In genomic region chr18:9988665-9989064, GRCh38 we compare ENCODE assay signal across 14 cellular contexts.
A peak's percentile ranks its signal among the peaks of the same experiment; 100 is the strongest.
DNase-seq lines count a peak whose midpoint lies in the region; ATAC-seq and TF ChIP-seq lines count a peak whose summit lies in the region.
"Had no signal": no experiment of that assay in that cellular context is flagged by ENCODE, and none has a peak within 500 bp of the region (broad histone marks: within the 10 kb centered on the region; RNA-seq: fewer than 3 reads in every experiment).

No MANE protein-coding gene starts in this region.

- no peak overlapping the region for H4K8ac ChIP-seq in neuronal stem cell (ENCODE audit: low read depth, low read length)

- no peak overlapping the region for H2AK5ac ChIP-seq in neuronal stem cell (ENCODE audit: low read depth, low read length)

- no peak overlapping the region for H3K4me3 Mint-ChIP-seq in MCF 10A (ENCODE audit: unreplicated experiment)
- H3K4me3 Mint-ChIP-seq: CD4-positive, alpha-beta memory T cell had no signal

- H3K4me3 ChIP-seq in breast epithelium (no peak overlapping the region), liver (ENCODE audit: low read depth in 1 of 3, low read length in 3 of 3) (no peak overlapping the region), neuronal stem cell (ENCODE audit: low read length in 2 of 2) (no peak overlapping the region)
- H3K4me3 ChIP-seq: PC-9 had no signal

- H3K23ac ChIP-seq in neuronal stem cell (ENCODE audit: low read depth, low read length, poor library complexity), result peak overlapping the region; percentile 13

- H3K27me3 ChIP-seq in breast epithelium (no peaks in the 10 kb centered on the region), liver (ENCODE audit: control insufficient read depth in 4 of 4, insufficient read depth in 4 of 4, low read length in 3 of 4) (no peaks in the 10 kb centered on the region), neuronal stem cell (ENCODE audit: control insufficient read depth in 3 of 3, insufficient read depth in 3 of 3, low read depth in 1 of 3, low read length in 3 of 3) (no peaks in the 10 kb centered on the region)
- H3K27me3 ChIP-seq: BE2C had no signal

- POLR2A ChIA-PET in MCF 10A (lab: Yijun Ruan, JAX), result interaction anchor here (0.8 kb wide), 1 partner anchor 10 kb away, joined by 4 read pairs; no protein-coding TSS in a partner anchor

- no peak overlapping the region for H2BK12ac ChIP-seq in neuronal stem cell (ENCODE audit: low read length)

- peak overlapping the region; percentile 79 to 83 for H3K27ac ChIP-seq in breast epithelium
- H3K27ac ChIP-seq in liver (ENCODE audit: low read depth in 1 of 2, low read length in 2 of 2), result no peak overlapping the region
- H3K27ac ChIP-seq in neuronal stem cell (replicated peaks; ENCODE audit: low read length), result no peak overlapping the region
- H3K27ac ChIP-seq: PC-9 had no signal

- CTCF ChIA-PET in MCF 10A (lab: Yijun Ruan, JAX), result interaction anchor here (1.1 kb wide), 1 partner anchor 18 kb away, joined by 5 read pairs; no protein-coding TSS in a partner anchor

- H3K4me1 ChIP-seq in breast epithelium (no peaks in the 10 kb centered on the region), liver (ENCODE audit: control insufficient read depth in 4 of 4, insufficient read depth in 4 of 4, low read length in 3 of 4) (peaks cover 0 to 5% (median 2%) of the 10 kb centered on the region in 4 donors), neuronal stem cell (ENCODE audit: control insufficient read depth in 2 of 2, insufficient read depth in 1 of 2, low read depth in 1 of 2, low read length in 2 of 2) (peaks cover 12% of the 10 kb centered on the region in 2 donors)
- H3K4me1 ChIP-seq: BE2C had no signal

- WGBS in liver, result 46% methylated on average over 9 of the region's 9 CpGs
- no CpG with 5 or more reads among the region's 9 CpGs for WGBS in neuronal stem cell (ENCODE audit: extremely low coverage in 2 of 2, insufficient read length in 2 of 2, insufficient replicate concordance in 1 of 2), 2 donors

- no peak for DNase-seq in breast epithelium (ENCODE audit: low spot score in 2 of 2)
- DNase-seq in MCF 10A (ENCODE audit: unreplicated experiment), result no peak
- no peak for DNase-seq in neuronal stem cell (ENCODE audit: low spot score)
- DNase-seq in NCI-H1436 (lab: John Stamatoyannopoulos, UW), result no peak
- DNase-seq: BE2C; CD4-positive, alpha-beta memory T cell; GF-D8; GOT3; NCI-H1436 treated with DMSO at 0.1 percent for 48 hours; NCI-H2171; PC-9 had no signal

- no peak for ATAC-seq in HG03097 (IDR thresholded peaks at IDR 0.05; ENCODE audit: low FRiP score, unreplicated experiment)
- no peak for ATAC-seq in GM18858 (IDR thresholded peaks at IDR 0.05; ENCODE audit: unreplicated experiment)

- no peak overlapping the region for H2BK5ac ChIP-seq in neuronal stem cell (ENCODE audit: low read length)

- H3K36me3 Mint-ChIP-seq in MCF 10A (ENCODE audit: insufficient read depth, unreplicated experiment), result no peaks in the 10 kb centered on the region
- H3K36me3 Mint-ChIP-seq: CD4-positive, alpha-beta memory T cell had no signal

- no peak overlapping the region for H3K4me2 ChIP-seq in neuronal stem cell (ENCODE audit: insufficient read depth, low read length, poor library complexity, severe bottlenecking)
- H3K4me2 ChIP-seq: PC-9 had no signal

- H3K9ac ChIP-seq in liver (ENCODE audit: low read depth in 1 of 2, low read length in 2 of 2) (no peak overlapping the region), neuronal stem cell (ENCODE audit: low read depth, low read length, poor library complexity) (peak overlapping the region; percentile 46)

- H3K27me3 Mint-ChIP-seq in MCF 10A (ENCODE audit: insufficient read depth, unreplicated experiment), result peaks cover 17% of the 10 kb centered on the region

- no peaks in the 10 kb centered on the region for H3K36me3 ChIP-seq in breast epithelium
- H3K36me3 ChIP-seq in liver (ENCODE audit: control insufficient read depth in 4 of 4, insufficient read depth in 3 of 4, low read depth in 1 of 4, low read length in 3 of 4), result no peaks in the 10 kb centered on the region
- no peaks in the 10 kb centered on the region for H3K36me3 ChIP-seq in neuronal stem cell (replicated peaks in 1 of 2; ENCODE audit: control insufficient read depth in 2 of 2, insufficient read depth in 2 of 2, low read length in 2 of 2)
- H3K36me3 ChIP-seq: BE2C had no signal

- TF ChIP-seq RAD21 in liver (IDR thresholded peaks at IDR 0.05), result no peak

- no peak for TF ChIP-seq POLR2A in breast epithelium (IDR thresholded peaks at IDR 0.05)

- BruUV-seq in MCF 10A (replicated peaks; lab: Mats Ljungman, UMichigan), result no TSS peak

- H3K14ac ChIP-seq in neuronal stem cell (ENCODE audit: low read length), result no peak overlapping the region

- intact Hi-C loops in breast epithelium (cut with DNase I; ENCODE audit: low total_unique reads) (no loop called here), MCF 10A (cut with micrococcal nuclease) (no loop called here)

- no peaks in the 10 kb centered on the region for H3K79me1 ChIP-seq in neuronal stem cell (ENCODE audit: low read depth, low read length)

- no peaks in the 10 kb centered on the region for H3K4me1 Mint-ChIP-seq in MCF 10A (ENCODE audit: insufficient read depth, unreplicated experiment)
- H3K4me1 Mint-ChIP-seq: CD4-positive, alpha-beta memory T cell had no signal

- no peak overlapping the region for H2BK120ac ChIP-seq in neuronal stem cell (ENCODE audit: low read depth, low read length)

- H2AFZ ChIP-seq in neuronal stem cell (ENCODE audit: low read length), result peak overlapping the region; percentile 48
- H2AFZ ChIP-seq: PC-9 had no signal

- TF ChIP-seq CTCF in breast epithelium (IDR thresholded peaks at IDR 0.05), result no peak
- no peak for TF ChIP-seq CTCF in MCF 10A (IDR thresholded peaks at IDR 0.05; ENCODE audit: unreplicated experiment)
- TF ChIP-seq CTCF in liver (IDR thresholded peaks at IDR 0.05; ENCODE audit: low read depth, low read length, missing input control), result no peak

- no peak overlapping the region for H4K91ac ChIP-seq in neuronal stem cell (ENCODE audit: low read depth, low read length, poor library complexity)

- H3K4ac ChIP-seq in neuronal stem cell (ENCODE audit: low read length), result no peak overlapping the region

- H3K9me3 ChIP-seq in breast epithelium (no peaks in the 10 kb centered on the region), liver (ENCODE audit: control insufficient read depth in 4 of 4, low read length in 3 of 4) (no peaks in the 10 kb centered on the region), neuronal stem cell (replicated peaks in 1 of 2; ENCODE audit: control insufficient read depth in 2 of 2, insufficient read depth in 1 of 2, low read depth in 1 of 2, low read length in 2 of 2) (no peaks in the 10 kb centered on the region)
- H3K9me3 ChIP-seq: BE2C had no signal

- no peak overlapping the region for H3K27ac Mint-ChIP-seq in MCF 10A (ENCODE audit: low read depth, unreplicated experiment)
- H3K27ac Mint-ChIP-seq: CD4-positive, alpha-beta memory T cell had no signal

- H3K9me3 Mint-ChIP-seq in MCF 10A (ENCODE audit: unreplicated experiment), result no peaks in the 10 kb centered on the region
- H3K9me3 Mint-ChIP-seq: CD4-positive, alpha-beta memory T cell had no signal

- no peak overlapping the region for H2BK15ac ChIP-seq in neuronal stem cell (ENCODE audit: low read length)

- H3K18ac ChIP-seq in neuronal stem cell (ENCODE audit: low read length), result peak overlapping the region; percentile 59

TF ChIP-seq in liver, 16 proteins besides CTCF, POLR2A, EP300 and RAD21 (continues in another document):
- no peak for TF ChIP-seq SP1 (IDR thresholded peaks at IDR 0.05)
- TF ChIP-seq ZBTB33 (IDR thresholded peaks at IDR 0.05), result no peak
- TF ChIP-seq FOXA2 (IDR thresholded peaks at IDR 0.05), result no peak
- no peak for TF ChIP-seq HNF4G (IDR thresholded peaks at IDR 0.05)
- no peak for TF ChIP-seq REST (IDR thresholded peaks at IDR 0.05)
- TF ChIP-seq ATF3 (IDR thresholded peaks at IDR 0.05), result no peak
- TF ChIP-seq RXRA (IDR thresholded peaks at IDR 0.05), result no peak

Comparison
In these comparisons a context has a peak if more than half of its experiments do, and no peak if none do; other contexts are left out.
1. H3K27ac ChIP-seq: peak in breast epithelium (2 of 2); none in liver (0 of 2) and neuronal stem cell (single experiment).